In the genomic region with DNA sequence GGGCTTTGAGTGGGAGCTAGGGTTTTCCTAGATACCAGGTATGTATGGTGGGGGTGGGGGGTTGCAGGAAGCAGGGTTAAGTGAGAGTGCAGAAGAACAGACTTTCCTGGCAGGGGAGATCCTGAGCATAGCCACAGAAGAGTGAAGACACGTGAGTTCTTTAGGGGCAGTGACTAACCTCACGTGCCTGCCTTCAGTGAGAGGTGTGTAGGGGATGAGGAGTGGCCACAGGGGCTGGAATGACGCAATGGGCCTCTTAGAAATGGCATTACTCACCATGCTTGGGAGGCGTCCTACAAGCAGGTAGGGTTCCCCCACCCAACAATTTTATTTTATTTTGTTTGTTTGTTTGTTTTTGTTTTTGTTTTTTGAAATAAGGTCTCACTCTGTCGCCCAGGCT, we compare ENCODE assay signal across 22 cellular contexts.
DNase-seq lines count a peak whose midpoint lies in the region; ATAC-seq, FAIRE-seq and TF ChIP-seq lines count a peak whose summit lies in the region.
"Had no signal": no experiment of that assay in that cellular context is flagged by ENCODE, and none has a peak within 500 bp of the region (broad histone marks: within the 10 kb centered on the region; RNA-seq: fewer than 3 reads in every experiment).

No MANE protein-coding gene starts in this region.

- no peaks in the 10 kb centered on the region for H3K27me3 ChIP-seq in breast epithelium
- no peaks in the 10 kb centered on the region for H3K27me3 ChIP-seq in bronchial epithelial cell (ENCODE audit: control insufficient read depth, insufficient read depth, low read length)
- no peaks in the 10 kb centered on the region for H3K27me3 ChIP-seq in naive thymus-derived CD4-positive, alpha-beta T cell (ENCODE audit: control insufficient read depth in 2 of 2, insufficient read depth in 2 of 2, low read length in 2 of 2)

- no TSS peak for BruUV-seq in MCF 10A (replicated peaks; lab: Mats Ljungman, UMichigan)

- no peak for FAIRE-seq in bronchial epithelial cell (lab: Jason Lieb, UNC)
- FAIRE-seq: A549, GM12878 had no signal

- no peaks in the 10 kb centered on the region for H3K9me3 Mint-ChIP-seq in MCF 10A (ENCODE audit: unreplicated experiment)
- H3K9me3 Mint-ChIP-seq in naive thymus-derived CD4-positive, alpha-beta T cell: peaks cover 0 to 4% (median 0%) of the 10 kb centered on the region in 11 donors
- H3K9me3 Mint-ChIP-seq: HFFc6 had no signal

- peaks cover 0 to 4% of the 10 kb centered on the region in 2 donors for H3K4me1 ChIP-seq in breast epithelium
- H3K4me1 ChIP-seq in naive thymus-derived CD4-positive, alpha-beta T cell (ENCODE audit: control insufficient read depth in 2 of 2, insufficient read depth in 2 of 2, low read length in 2 of 2): no peaks in the 10 kb centered on the region
- H3K4me1 ChIP-seq: A549 had no signal

- POLR2A ChIA-PET in MCF 10A (lab: Yijun Ruan, JAX) (interaction anchor here (1.0 to 1.1 kb wide), 2 partner anchors 15 to 62 kb away, joined by 3 read pairs; no protein-coding TSS in a partner anchor), RWPE1 (lab: Yijun Ruan, JAX; ENCODE audit: low non-redundant PET) (no interaction called here), GM10248 (lab: Yijun Ruan, JAX) (no interaction called here)
- POLR2A ChIA-PET in naive thymus-derived CD4-positive, alpha-beta T cell (lab: Charles Lee): no interaction called here

- CTCF ChIA-PET in MCF 10A (lab: Yijun Ruan, JAX) (interaction anchor here (0.7 kb wide), 1 partner anchor 604 kb away, joined by 3 read pairs; no protein-coding TSS in a partner anchor), RWPE1 (lab: Yijun Ruan, JAX) (no interaction called here), GM10248 (lab: Yijun Ruan, JAX) (interaction anchor here (1.4 kb wide), 1 partner anchor 24 kb away, joined by 4 read pairs; no protein-coding TSS in a partner anchor)
- CTCF ChIA-PET in naive thymus-derived CD4-positive, alpha-beta T cell (lab: Charles Lee): no interaction called here

- H3K4me3 Mint-ChIP-seq in MCF 10A (ENCODE audit: unreplicated experiment): no peak overlapping the region
- H3K4me3 Mint-ChIP-seq in naive thymus-derived CD4-positive, alpha-beta T cell: no peak overlapping the region
- H3K4me3 Mint-ChIP-seq: CD4-positive, alpha-beta T cell; HFFc6 had no signal

- ATAC-seq in GM18861 (IDR thresholded peaks at IDR 0.05; ENCODE audit: unreplicated experiment): no peak
- no peak for ATAC-seq in naive thymus-derived CD4-positive, alpha-beta T cell
- ATAC-seq: A549, GM12878 had no signal

- H3K4me3 ChIP-seq in breast epithelium (no peak overlapping the region), bronchial epithelial cell (ENCODE audit: low read depth, low read length) (no peak overlapping the region)
- no peak overlapping the region for H3K4me3 ChIP-seq in naive thymus-derived CD4-positive, alpha-beta T cell (ENCODE audit: low read length)
- H3K4me3 ChIP-seq: A549, GM12878, GM23248 had no signal

- H3K27me3 Mint-ChIP-seq in MCF 10A (ENCODE audit: insufficient read depth, unreplicated experiment): no peaks in the 10 kb centered on the region
- H3K27me3 Mint-ChIP-seq in naive thymus-derived CD4-positive, alpha-beta T cell: no peaks in the 10 kb centered on the region
- H3K27me3 Mint-ChIP-seq: CD4-positive, alpha-beta T cell had no signal

- no peaks in the 10 kb centered on the region for H3K36me3 Mint-ChIP-seq in MCF 10A (ENCODE audit: insufficient read depth, unreplicated experiment)
- no peaks in the 10 kb centered on the region for H3K36me3 Mint-ChIP-seq in naive thymus-derived CD4-positive, alpha-beta T cell

- H3K4me1 Mint-ChIP-seq in MCF 10A (ENCODE audit: insufficient read depth, unreplicated experiment): peaks cover 20% of the 10 kb centered on the region
- no peaks in the 10 kb centered on the region for H3K4me1 Mint-ChIP-seq in naive thymus-derived CD4-positive, alpha-beta T cell

- TF ChIP-seq POLR2A in breast epithelium (IDR thresholded peaks at IDR 0.05): no peak

- DNase-seq in MCF 10A (ENCODE audit: unreplicated experiment): peak; percentile 83
- no peak for DNase-seq in breast epithelium (ENCODE audit: low spot score in 2 of 2)
- DNase-seq in HuH-7 (ENCODE audit: low spot score): peak; percentile 31
- peak; percentile 66 for DNase-seq in RWPE1 (ENCODE audit: low spot score)
- DNase-seq in bronchial epithelial cell (ENCODE audit: low read depth): peak; percentile 60
- no peak for DNase-seq in GM10248 (ENCODE audit: extremely low spot score)
- DNase-seq in naive thymus-derived CD4-positive, alpha-beta T cell: no peak
- DNase-seq: AML-193; CD4-positive, alpha-beta T cell; DMS153; DMS79; GF-D8; GM23248; HCEC 1CT; HFFc6; KBM-7 had no signal

- no peak overlapping the region for H3K27ac Mint-ChIP-seq in MCF 10A (ENCODE audit: low read depth, unreplicated experiment)
- H3K27ac Mint-ChIP-seq in naive thymus-derived CD4-positive, alpha-beta T cell: no peak overlapping the region
- H3K27ac Mint-ChIP-seq: CD4-positive, alpha-beta T cell; HFFc6 had no signal

- TF ChIP-seq CTCF in MCF 10A (IDR thresholded peaks at IDR 0.05; ENCODE audit: unreplicated experiment) (no peak), breast epithelium (IDR thresholded peaks at IDR 0.05) (no peak), RWPE1 (conservative IDR thresholded peaks at IDR 0.05; ENCODE audit: low read depth) (no peak), bronchial epithelial cell (IDR thresholded peaks at IDR 0.05; ENCODE audit: insufficient read depth, low read length, severe bottlenecking) (no peak), GM10248 (IDR thresholded peaks at IDR 0.05; ENCODE audit: control extremely low read depth, extremely low read depth, low read depth, missing control alignments) (no peak)

- H3K36me3 ChIP-seq in breast epithelium: no peaks in the 10 kb centered on the region
- no peaks in the 10 kb centered on the region for H3K36me3 ChIP-seq in bronchial epithelial cell (ENCODE audit: control insufficient read depth, insufficient read depth, low read length)
- no peaks in the 10 kb centered on the region for H3K36me3 ChIP-seq in naive thymus-derived CD4-positive, alpha-beta T cell (ENCODE audit: control insufficient read depth in 2 of 3, insufficient read depth in 3 of 3, low read length in 3 of 3)

- intact Hi-C loops in MCF 10A (cut with micrococcal nuclease): loop anchor here (10.0 kb wide), 1 partner anchor 698 kb away; a partner anchor contains a TSS
- intact Hi-C loops in breast epithelium (cut with DNase I; ENCODE audit: low total_unique reads): no loop called here
- intact Hi-C loops in naive thymus-derived CD4-positive, alpha-beta T cell (cut with micrococcal nuclease): no loop called here

- H3K9me3 ChIP-seq in breast epithelium: peaks cover 0 to 8% of the 10 kb centered on the region in 2 donors
- H3K9me3 ChIP-seq in naive thymus-derived CD4-positive, alpha-beta T cell (ENCODE audit: control insufficient read depth in 2 of 3, low read length in 3 of 3): no peaks in the 10 kb centered on the region
- H3K9me3 ChIP-seq: A549 had no signal

- H3K27ac ChIP-seq in breast epithelium (no peak overlapping the region), RWPE1 (no peak overlapping the region)
- no peak overlapping the region for H3K27ac ChIP-seq in naive thymus-derived CD4-positive, alpha-beta T cell (ENCODE audit: low read depth, low read length)
- H3K27ac ChIP-seq: 22Rv1, A549, C4-2B, GM23248, HL-60 had no signal

Comparison
In these comparisons a context has a peak if more than half of its experiments do, and no peak if none do; other contexts are left out.
1. DNase-seq: peak in MCF 10A (single experiment), HuH-7 (single experiment), RWPE1 (single experiment) and bronchial epithelial cell (single experiment); none in breast epithelium (0 of 2), GM10248 (single experiment) and naive thymus-derived CD4-positive, alpha-beta T cell (0 of 9).
2. CTCF ChIA-PET loops: an anchor here in MCF 10A (0.7 kb wide) and GM10248 (1.4 kb wide); none called in RWPE1 and naive thymus-derived CD4-positive, alpha-beta T cell.